ENCODE assay signal across 25 cellular contexts in genomic region chr15:60218256-60218655, GRCh38.
"Had no signal": no experiment of that assay in that cellular context is flagged by ENCODE, and none has a peak within 500 bp of the region (broad histone marks: within the 10 kb centered on the region; RNA-seq: fewer than 3 reads in every experiment).

No MANE protein-coding gene starts in this region.

- H3K27me3 ChIP-seq: colonic mucosa, right atrium auricular region, thyroid gland, vagina had no signal

- H3K36me3 Mint-ChIP-seq: mesothelial cell of epicardium; naive B cell; natural killer cell treated with Interleukin-12 subunit alpha and Interleukin-12 subunit beta and Interleukin-15 and Interleukin-18, amount 100 ng/mL, for 72 hours; stimulated activated effector memory CD8-positive, alpha-beta T cell treated with anti-CD3 and anti-CD28 coated beads, Interleukin-12 subunit alpha, Interleukin-12 subunit beta, amount 100 ng/mL, for 72 hours had no signal

- H3K27ac ChIP-seq: colonic mucosa, esophagus squamous epithelium, prostate gland, right atrium auricular region, stomach, thyroid gland, vagina had no signal

- DNase-seq: colonic mucosa; effector CD8-positive, alpha-beta T cell; endodermal cell; esophagus squamous epithelium; kidney; mesenchymal stem cell; mucosa of descending colon; naive B cell; nucleus accumbens; stimulated activated CD4-positive, alpha-beta T cell treated with anti-CD3 and anti-CD28 coated beads, Interleukin-12 subunit alpha, Interleukin-12 subunit beta, amount 100 ng/mL, for 4 hours; stimulated activated CD4-positive, alpha-beta T cell treated with anti-CD3 and anti-CD28 coated beads, Interleukin-1b, Interleukin-23, amount 100 ng/mL, for 48 hours; stimulated activated CD4-positive, alpha-beta T cell treated with anti-CD3 and anti-CD28 coated beads, Interleukin-4, amount 100 ng/mL, for 1 hour; stimulated activated naive CD4-positive, alpha-beta T cell treated with Interleukin-2 at 50 U/mL for 16 hours; stomach; thyroid gland; trophoblast cell had no signal

- H3K36me3 ChIP-seq: colonic mucosa, esophagus squamous epithelium, prostate gland, right atrium auricular region, stomach, thyroid gland, vagina had no signal

- H3K27ac Mint-ChIP-seq: dendritic cell treated with granulocyte-macrophage colony-stimulating factor and Interleukin-4, amounts not matched to agents 40 ng/mL and 50 ng/mL, for 4 days; endodermal cell; mesothelial cell of epicardium; naive B cell; natural killer cell treated with Interleukin-12 subunit alpha and Interleukin-12 subunit beta and Interleukin-15 and Interleukin-18, amount 100 ng/mL, for 72 hours; stimulated activated effector memory CD8-positive, alpha-beta T cell treated with anti-CD3 and anti-CD28 coated beads, Interleukin-12 subunit alpha, Interleukin-12 subunit beta, amount 100 ng/mL, for 72 hours had no signal

- H3K4me1 ChIP-seq: colonic mucosa, prostate gland, right atrium auricular region, stomach, thyroid gland, vagina had no signal

- H3K4me3 ChIP-seq: colonic mucosa, esophagus squamous epithelium, lung, mucosa of descending colon, prostate gland, right atrium auricular region, smooth muscle cell, stomach, thyroid gland, vagina had no signal

- H3K4me1 Mint-ChIP-seq: endodermal cell; mesothelial cell of epicardium; naive B cell; stimulated activated effector memory CD8-positive, alpha-beta T cell treated with anti-CD3 and anti-CD28 coated beads, Interleukin-12 subunit alpha, Interleukin-12 subunit beta, amount 100 ng/mL, for 72 hours had no signal

- H3K9me3 ChIP-seq: colonic mucosa, esophagus squamous epithelium, mucosa of descending colon, prostate gland, right atrium auricular region, stomach, thyroid gland, vagina had no signal

- H3K9me3 Mint-ChIP-seq: dendritic cell treated with granulocyte-macrophage colony-stimulating factor and Interleukin-4, amounts not matched to agents 40 ng/mL and 50 ng/mL, for 4 days; endodermal cell; mesothelial cell of epicardium; naive B cell; natural killer cell treated with Interleukin-12 subunit alpha and Interleukin-12 subunit beta and Interleukin-15 and Interleukin-18, amount 100 ng/mL, for 72 hours; stimulated activated effector memory CD8-positive, alpha-beta T cell treated with anti-CD3 and anti-CD28 coated beads, Interleukin-12 subunit alpha, Interleukin-12 subunit beta, amount 100 ng/mL, for 72 hours had no signal

- H3K27me3 Mint-ChIP-seq: dendritic cell treated with granulocyte-macrophage colony-stimulating factor and Interleukin-4, amounts not matched to agents 40 ng/mL and 50 ng/mL, for 4 days had no signal

- H3K4me3 Mint-ChIP-seq: dendritic cell treated with granulocyte-macrophage colony-stimulating factor and Interleukin-4, amounts not matched to agents 40 ng/mL and 50 ng/mL, for 4 days; endodermal cell; mesothelial cell of epicardium; naive B cell; natural killer cell treated with Interleukin-12 subunit alpha and Interleukin-12 subunit beta and Interleukin-15 and Interleukin-18, amount 100 ng/mL, for 72 hours; stimulated activated effector memory CD8-positive, alpha-beta T cell treated with anti-CD3 and anti-CD28 coated beads, Interleukin-12 subunit alpha, Interleukin-12 subunit beta, amount 100 ng/mL, for 72 hours had no signal
